ENCODE assay signal across 14 cellular contexts in the genomic region with DNA sequence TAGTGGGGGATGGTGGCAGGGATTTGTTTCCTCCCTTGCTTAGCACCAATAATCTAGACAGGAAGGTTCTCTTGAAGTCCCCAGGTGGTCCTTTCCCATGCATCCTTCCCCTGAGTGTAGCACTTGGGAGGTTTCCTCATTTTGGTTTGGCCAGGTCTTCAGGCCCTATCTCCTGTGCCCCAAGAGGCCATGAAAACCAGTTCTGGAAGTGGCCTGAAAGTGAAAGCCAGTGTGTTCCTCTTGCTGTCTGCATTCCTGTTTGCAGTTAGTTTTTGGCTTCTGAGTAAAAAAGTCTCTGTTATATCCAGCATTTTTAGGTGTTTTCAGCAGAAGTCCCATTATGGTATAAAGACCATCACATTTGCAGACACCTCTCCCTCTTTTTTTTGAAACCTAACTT. TPM values are rescaled to one million over a fixed set of nuclear protein-coding genes. Genes with fewer than 3 reads are reported as not detected.
DNase-seq lines count a peak whose midpoint lies in the region; ATAC-seq and TF ChIP-seq lines count a peak whose summit lies in the region.
"Had no signal": no experiment of that assay in that cellular context is flagged by ENCODE, and none has a peak within 500 bp of the region (broad histone marks: within the 10 kb centered on the region; RNA-seq: fewer than 3 reads in every experiment).

No MANE protein-coding gene starts in this region.

- H3K9me3 Mint-ChIP-seq in activated naive CD8-positive, alpha-beta T cell (ENCODE audit: low read depth): no peaks in the 10 kb centered on the region
- H3K9me3 Mint-ChIP-seq in activated naive CD8-positive, alpha-beta T cell treated with anti-CD3 and anti-CD28 coated beads for 36 hours: no peaks in the 10 kb centered on the region
- no peaks in the 10 kb centered on the region for H3K9me3 Mint-ChIP-seq in activated T-helper 17 cell treated with anti-CD3 and anti-CD28 coated beads, Interleukin-2, amount 50 U/mL, for 72 hours

- H3K36me3 ChIP-seq in OCI-LY7 (ENCODE audit: insufficient read depth, low read length): no peaks in the 10 kb centered on the region
- H3K36me3 ChIP-seq in prostate gland: no peaks in the 10 kb centered on the region
- no peaks in the 10 kb centered on the region for H3K36me3 ChIP-seq in PC-3 (ENCODE audit: low read depth, low read length)

- H3K79me2 ChIP-seq in OCI-LY7 (ENCODE audit: insufficient read depth, low read depth, low read length): no peaks in the 10 kb centered on the region
- no peaks in the 10 kb centered on the region for H3K79me2 ChIP-seq in PC-3 (ENCODE audit: low read length)

- CTCF ChIA-PET in OCI-LY7 (lab: Charles Lee; ENCODE audit: unreplicated experiment): no interaction called here
- CTCF ChIA-PET in PC-3 (lab: Charles Lee): no interaction called here

- H3K27ac Mint-ChIP-seq in activated naive CD8-positive, alpha-beta T cell: peak overlapping the region; percentile 35
- no peak overlapping the region for H3K27ac Mint-ChIP-seq in activated naive CD8-positive, alpha-beta T cell treated with anti-CD3 and anti-CD28 coated beads for 36 hours
- peak overlapping the region; percentile 86 for H3K27ac Mint-ChIP-seq in activated T-helper 17 cell treated with anti-CD3 and anti-CD28 coated beads, Interleukin-2, amount 50 U/mL, for 72 hours

- no peak for TF ChIP-seq POLR2A in prostate gland (IDR thresholded peaks at IDR 0.05)

- no TSS peak for BruUV-seq in OCI-LY7 (replicated peaks; lab: Mats Ljungman, UMichigan)
- no TSS peak for BruUV-seq in PC-3 (replicated peaks; lab: Mats Ljungman, UMichigan)

- no peaks in the 10 kb centered on the region for H3F3A ChIP-seq in PC-3 (ENCODE audit: low read length, unreplicated experiment)

- H3K4me1 Mint-ChIP-seq in activated naive CD8-positive, alpha-beta T cell (ENCODE audit: low read depth): peaks cover 21% of the 10 kb centered on the region
- H3K4me1 Mint-ChIP-seq in activated naive CD8-positive, alpha-beta T cell treated with anti-CD3 and anti-CD28 coated beads for 36 hours: peaks cover 6% of the 10 kb centered on the region
- H3K4me1 Mint-ChIP-seq in activated T-helper 17 cell treated with anti-CD3 and anti-CD28 coated beads, Interleukin-2, amount 50 U/mL, for 72 hours: peaks cover 4% of the 10 kb centered on the region

- H2AFZ ChIP-seq in OCI-LY7 (ENCODE audit: low read length): no peak overlapping the region
- no peak overlapping the region for H2AFZ ChIP-seq in PC-3 (ENCODE audit: low read length)

- H3K4me1 ChIP-seq in OCI-LY7 (ENCODE audit: insufficient read depth, low read length, poor library complexity, severe bottlenecking) (no peaks in the 10 kb centered on the region), prostate gland (replicated peaks) (no peaks in the 10 kb centered on the region), PC-3 (ENCODE audit: insufficient read depth, low read length) (no peaks in the 10 kb centered on the region)

- H3K9me2 ChIP-seq in OCI-LY7 (ENCODE audit: insufficient read depth, low read length) (no peaks in the 10 kb centered on the region), PC-3 (replicated peaks; ENCODE audit: low read length) (no peaks in the 10 kb centered on the region)

- no peaks in the 10 kb centered on the region for H3K27me3 ChIP-seq in prostate gland (replicated peaks; ENCODE audit: insufficient read depth)
- H3K27me3 ChIP-seq in PC-3 (ENCODE audit: low read length): no peaks in the 10 kb centered on the region

- H3K9me3 ChIP-seq in OCI-LY7 (ENCODE audit: low read length) (no peaks in the 10 kb centered on the region), prostate gland (no peaks in the 10 kb centered on the region), PC-3 (ENCODE audit: low read length) (no peaks in the 10 kb centered on the region)

- H3K4me2 ChIP-seq in OCI-LY7 (ENCODE audit: low read length): no peak overlapping the region
- H3K4me2 ChIP-seq in PC-3 (ENCODE audit: low read length): no peak overlapping the region

- ATAC-seq in HG03103 (IDR thresholded peaks at IDR 0.05; ENCODE audit: low read depth, unreplicated experiment) (peak; percentile 91), PC-3 (no peak)
- no peak for ATAC-seq in activated T-helper 17 cell treated with anti-CD3 and anti-CD28 coated beads, Interleukin-2, amount 50 U/mL, for 72 hours (replicated peaks)

- no peak overlapping the region for H3K9ac ChIP-seq in PC-3 (ENCODE audit: low read length)

- intact Hi-C loops in OCI-LY7 (cut with micrococcal nuclease; ENCODE audit: unreplicated experiment) (no loop called here), prostate gland (cut with DNase I) (no loop called here), PC-3 (cut with micrococcal nuclease) (no loop called here)

- no peak overlapping the region for H3K4me3 Mint-ChIP-seq in activated naive CD8-positive, alpha-beta T cell
- no peak overlapping the region for H3K4me3 Mint-ChIP-seq in activated naive CD8-positive, alpha-beta T cell treated with anti-CD3 and anti-CD28 coated beads for 36 hours
- no peak overlapping the region for H3K4me3 Mint-ChIP-seq in activated T-helper 17 cell treated with anti-CD3 and anti-CD28 coated beads, Interleukin-2, amount 50 U/mL, for 72 hours

- no peak overlapping the region for H3K27ac ChIP-seq in OCI-LY7 (ENCODE audit: low read depth, low read length, poor library complexity, severe bottlenecking)
- H3K27ac ChIP-seq in prostate gland: no peak overlapping the region
- no peak overlapping the region for H3K27ac ChIP-seq in PC-3 (ENCODE audit: low read length)
- H3K27ac ChIP-seq: C4-2B, HL-60 had no signal

- no peak for DNase-seq in activated naive CD8-positive, alpha-beta T cell treated with anti-CD3 and anti-CD28 coated beads for 36 hours
- no peak for DNase-seq in OCI-LY7 (ENCODE audit: low spot score)
- DNase-seq in NK-92 treated with Interleukin-12 subunit alpha and Interleukin-12 subunit beta, amount 100 ng/mL, for 24 hours (lab: John Stamatoyannopoulos, UW): no peak
- DNase-seq in prostate gland (ENCODE audit: low spot score): no peak
- DNase-seq in PC-3: no peak
- DNase-seq: NCI-H1092, NCI-H1694 treated with DMSO at 0.1 percent for 48 hours, NCI-H345, NCI-H69 had no signal

- H4K20me1 ChIP-seq in OCI-LY7 (ENCODE audit: insufficient read depth, low read length) (no peaks in the 10 kb centered on the region), PC-3 (ENCODE audit: low read length) (no peaks in the 10 kb centered on the region)

- TF ChIP-seq CTCF in OCI-LY7 (conservative IDR thresholded peaks at IDR 0.05; ENCODE audit: low read length) (no peak), prostate gland (IDR thresholded peaks at IDR 0.05) (no peak), PC-3 (conservative IDR thresholded peaks at IDR 0.05; ENCODE audit: low read depth, low read length) (no peak)

- POLR2A ChIA-PET in OCI-LY7 (lab: Charles Lee): no interaction called here
- POLR2A ChIA-PET in PC-3 (lab: Charles Lee; ENCODE audit: unreplicated experiment): no interaction called here

- peaks cover 10% of the 10 kb centered on the region for H3K36me3 Mint-ChIP-seq in activated naive CD8-positive, alpha-beta T cell
- H3K36me3 Mint-ChIP-seq in activated naive CD8-positive, alpha-beta T cell treated with anti-CD3 and anti-CD28 coated beads for 36 hours: peaks cover 10% of the 10 kb centered on the region
- H3K36me3 Mint-ChIP-seq in activated T-helper 17 cell treated with anti-CD3 and anti-CD28 coated beads, Interleukin-2, amount 50 U/mL, for 72 hours (ENCODE audit: low read depth): peaks cover 93% of the 10 kb centered on the region

- H3K27me3 Mint-ChIP-seq in activated naive CD8-positive, alpha-beta T cell: no peaks in the 10 kb centered on the region
- no peaks in the 10 kb centered on the region for H3K27me3 Mint-ChIP-seq in activated naive CD8-positive, alpha-beta T cell treated with anti-CD3 and anti-CD28 coated beads for 36 hours
- no peaks in the 10 kb centered on the region for H3K27me3 Mint-ChIP-seq in activated T-helper 17 cell treated with anti-CD3 and anti-CD28 coated beads, Interleukin-2, amount 50 U/mL, for 72 hours

- no peak overlapping the region for H3K4me3 ChIP-seq in OCI-LY7 (ENCODE audit: low read depth, low read length, poor library complexity, severe bottlenecking)
- H3K4me3 ChIP-seq in prostate gland: no peak overlapping the region
- H3K4me3 ChIP-seq in PC-3 (ENCODE audit: low read length): no peak overlapping the region

RNA-seq across cellular contexts. Expression of a gene that starts 59.5 kb away (rescaled TPM):
- 10 to 100 TPM; 11.6 to 12.8 TPM for total RNA-seq in activated naive CD8-positive, alpha-beta T cell treated with anti-CD3 and anti-CD28 coated beads for 36 hours
- total RNA-seq in activated T-helper 17 cell treated with anti-CD3 and anti-CD28 coated beads, Interleukin-2, amount 50 U/mL, for 72 hours: 10 to 100 TPM; 17.1 to 21.4 TPM
- total RNA-seq in OCI-LY7 (2014; rRNA removed; shearing (Covaris generic)): 4.0 and 6.0 TPM in 2 replicates
- total RNA-seq in OCI-LY7 (2022) (19.7 and 22.9 TPM in 2 replicates), prostate gland (10 to 100 TPM; 10.3 to 30.2 TPM), PC-3 (2014; rRNA removed) (5.5 and 13.7 TPM in 2 replicates)
